ENCODE assay signal across 24 cellular contexts in the genomic region with DNA sequence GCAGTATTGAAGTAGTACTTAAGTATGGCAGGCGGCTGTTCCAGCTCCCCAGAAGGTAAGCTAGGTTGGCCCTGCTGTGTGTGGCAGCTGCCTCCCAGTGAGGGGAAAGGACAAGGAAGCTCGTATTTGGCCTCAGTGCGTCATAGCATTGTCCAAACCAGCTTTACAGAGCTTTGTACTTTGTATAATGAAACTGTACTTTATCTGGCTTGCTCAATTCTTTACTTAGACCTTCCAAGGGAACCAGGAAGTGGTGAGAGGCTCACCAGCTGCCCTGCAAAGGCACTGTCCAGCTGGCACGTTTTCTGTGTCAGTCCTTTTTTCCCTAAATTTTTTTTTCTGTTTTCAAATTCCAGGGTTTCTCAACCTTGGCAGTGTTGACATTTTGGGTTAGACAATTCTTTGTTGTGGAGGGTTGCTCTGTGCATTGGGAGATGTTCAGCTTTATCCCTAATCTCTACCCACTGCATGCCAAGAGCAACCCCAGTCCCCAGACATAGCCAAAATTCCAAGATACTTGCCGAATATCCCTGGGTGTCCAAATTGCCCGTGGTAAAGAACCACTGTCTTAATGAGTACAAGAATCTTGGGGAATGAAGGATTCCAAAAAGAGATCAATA.
A peak's percentile ranks its signal among the peaks of the same experiment; 100 is the strongest.
DNase-seq lines count a peak whose midpoint lies in the region; ATAC-seq, FAIRE-seq and TF ChIP-seq lines count a peak whose summit lies in the region.
"Had no signal": no experiment of that assay in that cellular context is flagged by ENCODE, and none has a peak within 500 bp of the region (broad histone marks: within the 10 kb centered on the region; RNA-seq: fewer than 3 reads in every experiment).

No MANE protein-coding gene starts in this region.

- no peak for DNase-seq in Caco-2
- peak; percentile 37 for DNase-seq in OCI-M1 (lab: John Stamatoyannopoulos, UW)
- peak in 1 of 2 donors; percentile 34 for DNase-seq in heart right ventricle
- peak in 5 of 6 donors; percentile 52 to 68 (median 58) for DNase-seq in pancreas
- no peak for DNase-seq in occipital lobe (lab: John Stamatoyannopoulos, UW)
- no peak for DNase-seq in G401 (ENCODE audit: low spot score)
- no peak for DNase-seq in spleen
- no peak for DNase-seq in AG08396 (ENCODE audit: low spot score)
- DNase-seq: activated CD4-positive, alpha-beta memory T cell treated with anti-CD3 and anti-CD28 coated beads, Interleukin-2, amount 10 ng/mL, durations not matched to agents 7 days and 5 days; activated T-cell treated with anti-CD3 and anti-CD28 coated beads, Interleukin-2, amount 50 U/mL, for 1 hour; C1 segment of cervical spinal cord; cortex of kidney; foreskin melanocyte; GOT3; mammary epithelial cell; naive thymus-derived CD4-positive, alpha-beta T cell; NCI-H187; SHP77; stimulated activated CD4-positive, alpha-beta T cell treated with anti-CD3 and anti-CD28 coated beads, Interleukin-15, amount 100 ng/mL, for 24 hours; stimulated activated naive B cell treated with anti-CD40 and anti-IgM and Interleukin-4, amounts not matched to agents 10 μg/mL and 1 μg/mL and 100 μg/mL, for 72 hours; T-cell had no signal

- FAIRE-seq in pancreas (lab: Jason Lieb, UNC) = no peak
- FAIRE-seq: A204.1 had no signal

- WGBS in heart right ventricle, 2 donors = 66% methylated on average over 6 of the region's 6 CpGs
- WGBS in pancreas, 2 donors = 32 to 33% methylated on average over 6 of the region's 6 CpGs
- 56 to 78% (median 76%) methylated on average over 6 of the region's 6 CpGs for WGBS in spleen, 5 donors

- in situ Hi-C loops in G401 (cut with HindIII; ENCODE audit: low sequenced_read_pairs) = no loop called here

- POLR2A ChIA-PET in Caco-2 (lab: Charles Lee) = no interaction called here

- intact Hi-C loops in Caco-2 (cut with micrococcal nuclease; ENCODE audit: unreplicated experiment) (loop anchor here (10.0 kb wide), 1 partner anchor 258 kb away; no protein-coding TSS in a partner anchor), heart right ventricle (cut with DNase I) (no loop called here), pancreas (cut with DNase I) (no loop called here), spleen (cut with DNase I; ENCODE audit: low total_unique reads) (no loop called here)

- H3K27ac ChIP-seq in heart right ventricle (no peak overlapping the region), pancreas (peak overlapping the region; percentile 22 to 76 (median 43)), spleen (no peak overlapping the region)
- H3K27ac ChIP-seq: VCaP had no signal

- no peak for TF ChIP-seq CTCF in Caco-2 (IDR thresholded peaks at IDR 0.05; ENCODE audit: insufficient read depth in 1 of 2, low read depth in 1 of 2, low read length in 1 of 2, severe bottlenecking in 1 of 2, unreplicated experiment in 1 of 2)
- TF ChIP-seq CTCF in heart right ventricle (IDR thresholded peaks at IDR 0.05) = no peak
- no peak for TF ChIP-seq CTCF in pancreas (IDR thresholded peaks at IDR 0.05)
- no peak for TF ChIP-seq CTCF in spleen (IDR thresholded peaks at IDR 0.05 in 8 of 11, conservative IDR thresholded peaks at IDR 0.05 in 3 of 11)

- H3K27me3 ChIP-seq in Caco-2 (replicated peaks; ENCODE audit: control insufficient read depth, insufficient read depth, low read length) = no peaks in the 10 kb centered on the region
- no peaks in the 10 kb centered on the region for H3K27me3 ChIP-seq in heart right ventricle
- no peaks in the 10 kb centered on the region for H3K27me3 ChIP-seq in pancreas
- no peaks in the 10 kb centered on the region for H3K27me3 ChIP-seq in spleen (replicated peaks in 1 of 7)

- ATAC-seq in heart right ventricle (peak in 7 of 8 donors; percentile 35 to 95 (median 69)), pancreas (peak; percentile 93 to 96 (median 96))
- ATAC-seq: activated naive CD4-positive, alpha-beta T cell treated with anti-CD3 and anti-CD28 coated beads, Interleukin-2, amount 50 U/mL, for 72 hours; naive thymus-derived CD4-positive, alpha-beta T cell; stimulated activated naive B cell treated with anti-CD40 and anti-IgM and Interleukin-4, amounts not matched to agents 10 μg/mL and 1 μg/mL and 100 μg/mL, for 72 hours; T-cell had no signal

- peaks cover 10% of the 10 kb centered on the region for H3K36me3 Mint-ChIP-seq in Caco-2 (ENCODE audit: insufficient read depth, unreplicated experiment)
- H3K36me3 Mint-ChIP-seq: activated naive CD4-positive, alpha-beta T cell treated with anti-CD3 and anti-CD28 coated beads, Interleukin-2, amount 50 U/mL, for 72 hours; naive thymus-derived CD4-positive, alpha-beta T cell; stimulated activated naive B cell treated with anti-CD40 and anti-IgM and Interleukin-4, amounts not matched to agents 10 μg/mL and 1 μg/mL and 100 μg/mL, for 72 hours; T-cell had no signal

- BruUV-seq in Caco-2 (replicated peaks; lab: Mats Ljungman, UMichigan) = no TSS peak

- TF ChIP-seq POLR2A in spleen (IDR thresholded peaks at IDR 0.05) = no peak

- peaks cover 34% of the 10 kb centered on the region for H3K4me1 ChIP-seq in Caco-2
- no peaks in the 10 kb centered on the region for H3K4me1 ChIP-seq in heart right ventricle
- H3K4me1 ChIP-seq in pancreas = peaks cover 0 to 10% (median 8%) of the 10 kb centered on the region in 3 donors
- no peaks in the 10 kb centered on the region for H3K4me1 ChIP-seq in spleen

- H3K27me3 Mint-ChIP-seq in Caco-2 (ENCODE audit: insufficient read depth, unreplicated experiment) = no peaks in the 10 kb centered on the region
- H3K27me3 Mint-ChIP-seq: activated CD4-positive, alpha-beta memory T cell treated with anti-CD3 and anti-CD28 coated beads, Interleukin-2, amount 10 ng/mL, durations not matched to agents 7 days and 5 days; naive thymus-derived CD4-positive, alpha-beta T cell; stimulated activated naive B cell treated with anti-CD40 and anti-IgM and Interleukin-4, amounts not matched to agents 10 μg/mL and 1 μg/mL and 100 μg/mL, for 72 hours; T-cell had no signal

- H3K9me3 ChIP-seq in Caco-2 (peaks cover 23% of the 10 kb centered on the region), heart right ventricle (no peaks in the 10 kb centered on the region), pancreas (no peaks in the 10 kb centered on the region), spleen (no peaks in the 10 kb centered on the region)

- H3K36me3 ChIP-seq in Caco-2 (ENCODE audit: control insufficient read depth, insufficient read depth, low read length) (no peaks in the 10 kb centered on the region), heart right ventricle (no peaks in the 10 kb centered on the region), pancreas (no peaks in the 10 kb centered on the region), spleen (no peaks in the 10 kb centered on the region)

- peaks cover 15% of the 10 kb centered on the region for H3K4me1 Mint-ChIP-seq in Caco-2 (ENCODE audit: low read depth, unreplicated experiment)
- H3K4me1 Mint-ChIP-seq: activated CD4-positive, alpha-beta memory T cell treated with anti-CD3 and anti-CD28 coated beads, Interleukin-2, amount 10 ng/mL, durations not matched to agents 7 days and 5 days; naive thymus-derived CD4-positive, alpha-beta T cell; stimulated activated naive B cell treated with anti-CD40 and anti-IgM and Interleukin-4, amounts not matched to agents 10 μg/mL and 1 μg/mL and 100 μg/mL, for 72 hours; T-cell had no signal

- H3K9me3 Mint-ChIP-seq in Caco-2 (ENCODE audit: unreplicated experiment) = peaks cover 50% of the 10 kb centered on the region
- H3K9me3 Mint-ChIP-seq: activated CD4-positive, alpha-beta memory T cell treated with anti-CD3 and anti-CD28 coated beads, Interleukin-2, amount 10 ng/mL, durations not matched to agents 7 days and 5 days had no signal

- H3K27ac Mint-ChIP-seq in Caco-2 (ENCODE audit: unreplicated experiment) = peak overlapping the region; percentile 45
- H3K27ac Mint-ChIP-seq: activated CD4-positive, alpha-beta memory T cell treated with anti-CD3 and anti-CD28 coated beads, Interleukin-2, amount 10 ng/mL, durations not matched to agents 7 days and 5 days; activated naive CD4-positive, alpha-beta T cell treated with anti-CD3 and anti-CD28 coated beads, Interleukin-2, amount 50 U/mL, for 72 hours; naive thymus-derived CD4-positive, alpha-beta T cell; stimulated activated naive B cell treated with anti-CD40 and anti-IgM and Interleukin-4, amounts not matched to agents 10 μg/mL and 1 μg/mL and 100 μg/mL, for 72 hours; T-cell had no signal

- no peak overlapping the region for H3K4me3 Mint-ChIP-seq in Caco-2 (ENCODE audit: unreplicated experiment)
- H3K4me3 Mint-ChIP-seq: activated CD4-positive, alpha-beta memory T cell treated with anti-CD3 and anti-CD28 coated beads, Interleukin-2, amount 10 ng/mL, durations not matched to agents 7 days and 5 days; naive thymus-derived CD4-positive, alpha-beta T cell; stimulated activated naive B cell treated with anti-CD40 and anti-IgM and Interleukin-4, amounts not matched to agents 10 μg/mL and 1 μg/mL and 100 μg/mL, for 72 hours; T-cell had no signal

- CTCF ChIA-PET in Caco-2 (lab: Charles Lee) = no interaction called here

- H3K4me3 ChIP-seq in Caco-2 (ENCODE audit: low read depth, low read length) (no peak overlapping the region), heart right ventricle (no peak overlapping the region), pancreas (no peak overlapping the region), spleen (no peak overlapping the region)

Comparison
In these comparisons a context has a peak if more than half of its experiments do, and no peak if none do; other contexts are left out.
1. DNase-seq: peak in OCI-M1 (single experiment) and pancreas (5 of 6); none in Caco-2 (0 of 2), occipital lobe (single experiment), G401 (single experiment), spleen (single experiment) and AG08396 (single experiment).
2. H3K27ac ChIP-seq: peak in pancreas (4 of 4); none in heart right ventricle (0 of 10) and spleen (0 of 8).